In the genomic region with DNA sequence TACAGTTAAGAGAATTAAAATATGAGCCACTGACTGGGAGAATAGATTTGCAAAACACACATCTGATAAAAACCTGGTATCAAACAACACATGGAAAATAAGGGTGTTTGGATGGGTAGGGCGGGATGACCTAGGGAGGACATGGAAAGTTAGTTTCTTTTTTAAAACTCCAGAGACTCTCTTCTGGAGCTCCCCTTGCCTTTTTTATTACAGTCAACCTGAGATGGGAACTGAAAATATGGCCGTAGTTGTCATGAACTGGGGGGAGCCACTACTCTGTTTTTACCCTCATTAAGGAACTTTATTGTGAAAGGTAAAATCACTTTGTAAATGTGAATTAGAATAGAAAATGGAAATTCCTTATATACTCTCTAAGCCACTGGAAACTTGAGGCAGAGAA, we compare ENCODE assay signal across 16 cellular contexts.
DNase-seq lines count a peak whose midpoint lies in the region; ATAC-seq, FAIRE-seq and TF ChIP-seq lines count a peak whose summit lies in the region.
"Had no signal": no experiment of that assay in that cellular context is flagged by ENCODE, and none has a peak within 500 bp of the region (broad histone marks: within the 10 kb centered on the region; RNA-seq: fewer than 3 reads in every experiment).

No MANE protein-coding gene starts in this region.

- 70 to 94% methylated on average over 2 of the region's 2 CpGs for WGBS in pancreas, 2 donors

- H3K4me3 Mint-ChIP-seq in Calu3 (ENCODE audit: low read depth, unreplicated experiment): no peak overlapping the region
- H3K4me3 Mint-ChIP-seq: activated CD8-positive, alpha-beta T cell treated with anti-CD3 and anti-CD28 coated beads, Interleukin-2, amount 10 ng/mL, durations not matched to agents 7 days and 5 days; activated naive CD4-positive, alpha-beta T cell treated with anti-CD3 and anti-CD28 coated beads, Interleukin-2, amount 50 U/mL, for 24 hours; T-helper 1 cell treated with Interleukin-12 subunit alpha and Interleukin-12 subunit beta and Interleukin-4 antibody, amounts not matched to agents 30 μg/mL and 1 μg/mL, for 36 hours had no signal

- no peaks in the 10 kb centered on the region for H3K36me3 ChIP-seq in pancreas
- H3K36me3 ChIP-seq: colonic mucosa had no signal

- CTCF ChIA-PET in Calu3 (lab: Charles Lee): no interaction called here

- H3K4me1 Mint-ChIP-seq in Calu3 (ENCODE audit: low read depth, unreplicated experiment): no peaks in the 10 kb centered on the region

- TF ChIP-seq CTCF in Calu3 (IDR thresholded peaks at IDR 0.05; ENCODE audit: unreplicated experiment): no peak
- no peak for TF ChIP-seq CTCF in pancreas (IDR thresholded peaks at IDR 0.05)

- H3K27me3 Mint-ChIP-seq in Calu3 (ENCODE audit: unreplicated experiment): no peaks in the 10 kb centered on the region
- H3K27me3 Mint-ChIP-seq: activated naive CD4-positive, alpha-beta T cell treated with anti-CD3 and anti-CD28 coated beads, Interleukin-2, amount 50 U/mL, for 24 hours had no signal

- ATAC-seq in GM19372 (IDR thresholded peaks at IDR 0.05; ENCODE audit: low read depth, unreplicated experiment) (peak; percentile 43), HG02763 (IDR thresholded peaks at IDR 0.05; ENCODE audit: unreplicated experiment) (peak; percentile 46), HG03571 (IDR thresholded peaks at IDR 0.05; ENCODE audit: unreplicated experiment) (peak; percentile 34), pancreas (no peak)
- no peak for ATAC-seq in activated naive CD4-positive, alpha-beta T cell treated with anti-CD3 and anti-CD28 coated beads, Interleukin-2, amount 50 U/mL, for 72 hours
- ATAC-seq: activated CD8-positive, alpha-beta T cell treated with anti-CD3 and anti-CD28 coated beads, Interleukin-2, amount 10 ng/mL, durations not matched to agents 7 days and 5 days; K562 had no signal

- H3K36me3 Mint-ChIP-seq in Calu3 (ENCODE audit: insufficient read depth, unreplicated experiment): peaks cover 9% of the 10 kb centered on the region
- H3K36me3 Mint-ChIP-seq in activated naive CD4-positive, alpha-beta T cell treated with anti-CD3 and anti-CD28 coated beads, Interleukin-2, amount 50 U/mL, for 72 hours: peaks cover 17 to 19% of the 10 kb centered on the region in 2 donors

- no peak overlapping the region for H3K27ac ChIP-seq in pancreas
- H3K27ac ChIP-seq: colonic mucosa, sigmoid colon had no signal

- BruUV-seq in Calu3 (replicated peaks; lab: Mats Ljungman, UMichigan): no TSS peak

- no peak for FAIRE-seq in pancreas (lab: Jason Lieb, UNC)
- FAIRE-seq: K562 had no signal

- no peaks in the 10 kb centered on the region for H3K4me1 ChIP-seq in pancreas
- H3K4me1 ChIP-seq: colonic mucosa, sigmoid colon had no signal

- DNase-seq in CD1c-positive myeloid dendritic cell (ENCODE audit: extremely low spot score) (peak; percentile 4), Calu3 (no peak), pancreas (no peak), anterior cingulate cortex (lab: John Stamatoyannopoulos, UW) (no peak)
- DNase-seq in activated naive CD4-positive, alpha-beta T cell treated with anti-CD3 and anti-CD28 coated beads, Interleukin-2, amount 50 U/mL, for 72 hours (ENCODE audit: low spot score in 2 of 2): no peak
- DNase-seq: activated CD8-positive, alpha-beta T cell treated with anti-CD3 and anti-CD28 coated beads, Interleukin-2, amount 10 ng/mL, durations not matched to agents 7 days and 5 days; colonic mucosa; DMS79 treated with DMSO at 0.1 percent for 48 hours; NCI-H2171; sigmoid colon had no signal

- no peak overlapping the region for H3K27ac Mint-ChIP-seq in Calu3 (ENCODE audit: unreplicated experiment)
- H3K27ac Mint-ChIP-seq in activated naive CD4-positive, alpha-beta T cell treated with anti-CD3 and anti-CD28 coated beads, Interleukin-2, amount 50 U/mL, for 72 hours: peak overlapping the region in 1 of 2 donors; percentile 73
- H3K27ac Mint-ChIP-seq: activated CD8-positive, alpha-beta T cell treated with anti-CD3 and anti-CD28 coated beads, Interleukin-2, amount 10 ng/mL, durations not matched to agents 7 days and 5 days; activated naive CD4-positive, alpha-beta T cell treated with anti-CD3 and anti-CD28 coated beads, Interleukin-2, amount 50 U/mL, for 24 hours; T-helper 1 cell treated with Interleukin-12 subunit alpha and Interleukin-12 subunit beta and Interleukin-4 antibody, amounts not matched to agents 30 μg/mL and 1 μg/mL, for 36 hours had no signal

- intact Hi-C loops in Calu3 (cut with micrococcal nuclease; ENCODE audit: unreplicated experiment) (no loop called here), pancreas (cut with DNase I) (no loop called here)

- H3K9me3 ChIP-seq in pancreas: no peaks in the 10 kb centered on the region
- H3K9me3 ChIP-seq: colonic mucosa, sigmoid colon had no signal

- no peaks in the 10 kb centered on the region for H3K9me3 Mint-ChIP-seq in Calu3 (ENCODE audit: low read depth, unreplicated experiment)
- H3K9me3 Mint-ChIP-seq in activated naive CD4-positive, alpha-beta T cell treated with anti-CD3 and anti-CD28 coated beads, Interleukin-2, amount 50 U/mL, for 72 hours: peaks cover 0 to 9% of the 10 kb centered on the region in 2 donors
- H3K9me3 Mint-ChIP-seq: activated naive CD4-positive, alpha-beta T cell treated with anti-CD3 and anti-CD28 coated beads, Interleukin-2, amount 50 U/mL, for 24 hours had no signal

- H3K4me3 ChIP-seq in pancreas: no peak overlapping the region
- H3K4me3 ChIP-seq: colonic mucosa, K562, sigmoid colon had no signal

- no peaks in the 10 kb centered on the region for H3K27me3 ChIP-seq in pancreas
- H3K27me3 ChIP-seq: colonic mucosa, sigmoid colon had no signal

Comparison
In these comparisons a context has a peak if more than half of its experiments do, and no peak if none do; other contexts are left out.
1. ATAC-seq: peak in GM19372 (single experiment), HG02763 (single experiment) and HG03571 (single experiment); none in activated naive CD4-positive, alpha-beta T cell treated with anti-CD3 and anti-CD28 coated beads, Interleukin-2, amount 50 U/mL, for 72 hours (0 of 2) and pancreas (0 of 4).